1 cellular context compared by ENCODE assay signal in the genomic region with DNA sequence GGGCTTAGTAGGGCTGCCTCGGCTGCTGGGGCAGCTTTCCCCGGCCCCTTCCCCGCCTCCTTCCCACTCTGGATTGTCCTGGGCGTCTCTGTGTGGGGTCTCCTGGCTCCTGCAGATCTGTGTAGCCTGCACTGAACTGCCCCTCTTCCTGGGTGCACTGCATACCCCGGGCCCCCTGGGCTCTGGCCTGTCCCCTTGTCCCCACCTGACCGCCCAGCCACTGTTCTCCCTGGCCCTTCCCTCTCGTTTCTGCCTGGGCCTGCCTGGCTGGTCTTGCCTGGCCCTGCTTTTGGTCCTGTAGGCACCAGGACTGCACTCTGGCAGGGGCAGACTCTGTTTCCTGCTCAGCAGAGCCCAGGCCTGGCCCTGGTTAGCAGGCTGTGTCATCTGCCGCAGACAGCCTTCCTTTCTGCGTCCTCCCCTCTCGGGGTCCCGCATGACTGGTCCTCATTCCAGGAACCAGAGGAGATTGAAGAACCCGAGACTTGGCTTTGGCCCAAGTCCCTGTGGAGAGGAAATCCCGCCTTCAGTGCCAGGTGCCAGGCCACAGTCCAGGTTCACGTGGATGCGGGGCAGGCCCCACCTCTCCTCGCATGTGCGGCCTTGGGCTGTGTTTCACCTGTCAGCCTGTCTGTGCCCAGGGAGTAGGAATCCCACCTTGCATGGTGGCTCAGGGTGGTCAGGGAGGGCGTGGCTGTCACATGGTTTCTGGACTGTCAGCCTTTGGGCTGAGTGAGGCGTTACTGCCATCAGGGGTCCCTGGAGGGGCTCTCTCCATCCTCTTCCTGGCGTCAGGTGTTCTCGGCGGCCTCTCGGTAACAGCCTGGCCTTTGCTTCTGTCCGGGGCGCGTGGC.
TF ChIP-seq lines count a peak whose summit lies in the region.

No MANE protein-coding gene starts in this region.

TF ChIP-seq in GM12878, 131 proteins besides CTCF, POLR2A, EP300 and RAD21 (continued from another document):
- TF ChIP-seq, protein P1, sequence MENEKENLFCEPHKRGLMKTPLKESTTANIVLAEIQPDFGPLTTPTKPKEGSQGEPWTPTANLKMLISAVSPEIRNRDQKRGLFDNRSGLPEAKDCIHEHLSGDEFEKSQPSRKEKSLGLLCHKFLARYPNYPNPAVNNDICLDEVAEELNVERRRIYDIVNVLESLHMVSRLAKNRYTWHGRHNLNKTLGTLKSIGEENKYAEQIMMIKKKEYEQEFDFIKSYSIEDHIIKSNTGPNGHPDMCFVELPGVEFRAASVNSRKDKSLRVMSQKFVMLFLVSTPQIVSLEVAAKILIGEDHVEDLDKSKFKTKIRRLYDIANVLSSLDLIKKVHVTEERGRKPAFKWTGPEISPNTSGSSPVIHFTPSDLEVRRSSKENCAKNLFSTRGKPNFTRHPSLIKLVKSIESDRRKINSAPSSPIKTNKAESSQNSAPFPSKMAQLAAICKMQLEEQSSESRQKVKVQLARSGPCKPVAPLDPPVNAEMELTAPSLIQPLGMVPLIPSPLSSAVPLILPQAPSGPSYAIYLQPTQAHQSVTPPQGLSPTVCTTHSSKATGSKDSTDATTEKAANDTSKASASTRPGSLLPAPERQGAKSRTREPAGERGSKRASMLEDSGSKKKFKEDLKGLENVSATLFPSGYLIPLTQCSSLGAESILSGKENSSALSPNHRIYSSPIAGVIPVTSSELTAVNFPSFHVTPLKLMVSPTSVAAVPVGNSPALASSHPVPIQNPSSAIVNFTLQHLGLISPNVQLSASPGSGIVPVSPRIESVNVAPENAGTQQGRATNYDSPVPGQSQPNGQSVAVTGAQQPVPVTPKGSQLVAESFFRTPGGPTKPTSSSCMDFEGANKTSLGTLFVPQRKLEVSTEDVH (IDR thresholded peaks at IDR 0.05; ENCODE audit: low read depth, partially characterized antibody), result no peak
- TF ChIP-seq EED (IDR thresholded peaks at IDR 0.05; ENCODE audit: low read depth) (0 out of 2 replicates have a peak, but pooled peaks have one; percentile 35), CREM (IDR thresholded peaks at IDR 0.05; ENCODE audit: low read depth) (no peak), BHLHE40 (IDR thresholded peaks at IDR 0.05; ENCODE audit: borderline replicate concordance in 1 of 2, low read depth in 2 of 2, low read length in 1 of 2) (0 out of 4 replicates have a peak, but pooled peaks of 1 of the 2 experiments have one; percentile 10), MYC (IDR thresholded peaks at IDR 0.05; ENCODE audit: insufficient read depth, insufficient read length, insufficient replicate concordance, low read length, severe bottlenecking) (no peak), ZZZ3 (IDR thresholded peaks at IDR 0.05; ENCODE audit: control insufficient read depth, insufficient read length, low read depth) (no peak), RELA (IDR thresholded peaks at IDR 0.05; ENCODE audit: borderline replicate concordance, partially characterized antibody) (no peak), HDAC2 (IDR thresholded peaks at IDR 0.05) (no peak)
